In the genomic region with DNA sequence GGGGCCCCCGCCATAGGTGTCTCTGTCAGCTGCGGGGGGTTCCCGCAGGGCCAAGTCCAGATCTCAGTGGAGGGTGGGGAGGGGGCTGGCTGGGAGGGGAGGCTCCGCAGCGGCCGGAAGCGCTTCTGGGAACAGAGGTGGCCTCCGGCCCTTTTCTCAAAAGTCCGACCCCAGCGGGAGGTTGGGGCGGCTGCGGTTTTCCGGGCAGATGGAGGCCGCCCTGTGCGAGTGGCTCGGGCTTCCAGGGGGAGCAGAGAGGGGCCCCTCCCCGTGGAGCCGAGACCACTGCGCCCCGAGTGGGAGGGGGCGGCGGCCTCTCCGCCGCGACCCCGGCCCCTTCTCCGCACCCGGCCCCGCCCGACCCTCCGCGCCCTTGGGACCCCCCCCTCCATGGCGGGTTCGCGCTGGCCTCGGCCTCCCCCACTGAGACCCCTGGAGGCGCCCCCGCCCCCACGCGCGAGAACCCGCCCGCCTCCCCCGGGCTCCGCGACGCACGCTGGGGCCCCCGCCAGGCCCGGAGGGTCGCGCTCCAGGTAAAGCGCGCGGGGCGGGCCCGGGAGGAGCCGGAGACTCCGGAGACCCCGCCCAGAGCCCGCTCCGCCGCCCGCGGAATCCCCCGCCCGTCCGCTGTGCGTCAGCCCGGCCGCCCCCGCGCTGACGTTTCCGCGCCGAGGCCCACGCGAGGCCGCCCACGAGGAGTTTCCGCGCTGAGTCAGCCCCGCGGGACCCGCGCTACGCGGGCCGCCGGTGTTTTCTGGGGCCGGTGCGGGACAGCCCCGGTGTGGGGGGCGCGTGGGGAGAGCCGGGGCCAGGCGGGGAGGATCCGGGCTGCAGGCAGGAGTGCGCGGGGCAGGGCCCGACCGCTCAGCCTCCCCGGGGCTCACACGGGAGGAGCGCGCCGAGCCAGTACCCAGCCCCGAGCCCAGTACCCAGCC, we compare ENCODE assay signal across 8 cellular contexts. TPM values are rescaled to one million over a fixed set of nuclear protein-coding genes. Genes with fewer than 3 reads are reported as not detected.
DNase-seq lines count a peak whose midpoint lies in the region; ATAC-seq and TF ChIP-seq lines count a peak whose summit lies in the region.

No MANE protein-coding gene starts in this region.

- peaks cover 6% of the 10 kb centered on the region for H3K27me3 Mint-ChIP-seq in glutamatergic neuron (ENCODE audit: unreplicated experiment)

- no TSS peak for BruUV-seq in PC-3 (replicated peaks; lab: Mats Ljungman, UMichigan)

- H3K9me3 Mint-ChIP-seq in glutamatergic neuron (ENCODE audit: unreplicated experiment): peaks cover 2% of the 10 kb centered on the region

- no peaks in the 10 kb centered on the region for H3K9me2 ChIP-seq in PC-3 (replicated peaks; ENCODE audit: low read length)

- H3K4me3 ChIP-seq in PC-3 (ENCODE audit: low read length) (peak overlapping the region; percentile 71), sigmoid colon (peak overlapping the region; percentile 12 to 56 (median 50))

- CTCF ChIA-PET in PC-3 (lab: Charles Lee): no interaction called here

- H3K27ac ChIP-seq in PC-3 (ENCODE audit: low read length) (no peak overlapping the region), sigmoid colon (peak overlapping the region in 1 of 4 donors; percentile 23)

- H3K27me3 ChIP-seq in PC-3 (ENCODE audit: low read length) (no peaks in the 10 kb centered on the region), sigmoid colon (peaks cover 5 to 40% (median 18%) of the 10 kb centered on the region in 3 donors)

- no peaks in the 10 kb centered on the region for H3K4me1 Mint-ChIP-seq in glutamatergic neuron (ENCODE audit: low read depth, unreplicated experiment)

- no peak for TF ChIP-seq POLR2A in sigmoid colon (IDR thresholded peaks at IDR 0.05)

- 1% methylated on average over 109 of the region's 109 CpGs for WGBS in sigmoid colon, 2 donors

- DNase-seq in DMS53 (lab: John Stamatoyannopoulos, UW): peak; percentile 75
- DNase-seq in DMS53 treated with DMSO at 0.1 percent for 48 hours (lab: John Stamatoyannopoulos, UW; ENCODE audit: unreplicated experiment): no peak
- peak; percentile 48 for DNase-seq in PC-3
- DNase-seq in activated T-helper 1 cell treated with anti-CD3 and anti-CD28 coated beads, Interleukin-2, amount 50 U/mL, for 16 hours (ENCODE audit: low read depth in 1 of 2, low spot score in 1 of 2): peak; percentile 63 to 90
- DNase-seq in glutamatergic neuron: peak; percentile 50
- DNase-seq in sigmoid colon: no peak

- ATAC-seq in PC-3 (peak; percentile 57), HG02870 (IDR thresholded peaks at IDR 0.05; ENCODE audit: unreplicated experiment) (no peak), HG02884 (IDR thresholded peaks at IDR 0.05; ENCODE audit: unreplicated experiment) (no peak)

- H3K4me1 ChIP-seq in PC-3 (ENCODE audit: insufficient read depth, low read length) (peaks cover 11% of the 10 kb centered on the region; the same call in 1 of the 2 replicates), sigmoid colon (peaks cover 0 to 15% (median 15%) of the 10 kb centered on the region in 4 donors)

- no peaks in the 10 kb centered on the region for H3F3A ChIP-seq in PC-3 (ENCODE audit: low read length, unreplicated experiment)

- H3K36me3 ChIP-seq in PC-3 (ENCODE audit: low read depth, low read length) (no peaks in the 10 kb centered on the region), sigmoid colon (no peaks in the 10 kb centered on the region)

- no peak overlapping the region for H3K4me3 Mint-ChIP-seq in glutamatergic neuron (ENCODE audit: unreplicated experiment)

- H3K36me3 Mint-ChIP-seq in glutamatergic neuron (ENCODE audit: unreplicated experiment): peaks cover 3% of the 10 kb centered on the region

- intact Hi-C loops in PC-3 (cut with micrococcal nuclease): no loop called here
- intact Hi-C loops in sigmoid colon (cut with DNase I): no loop called here

- peak overlapping the region; percentile 86 for H2AFZ ChIP-seq in PC-3 (ENCODE audit: low read length)

- H3K9ac ChIP-seq in PC-3 (ENCODE audit: low read length): peak overlapping the region; percentile 45; the same call in 1 of the 2 replicates

- TF ChIP-seq CTCF in PC-3 (conservative IDR thresholded peaks at IDR 0.05; ENCODE audit: low read depth, low read length) (no peak), glutamatergic neuron (IDR thresholded peaks at IDR 0.05; ENCODE audit: partially characterized antibody, unreplicated experiment) (no peak), sigmoid colon (IDR thresholded peaks at IDR 0.05) (no peak)

- no peaks in the 10 kb centered on the region for H4K20me1 ChIP-seq in PC-3 (ENCODE audit: low read length)

- H3K27ac Mint-ChIP-seq in glutamatergic neuron (ENCODE audit: unreplicated experiment): no peak overlapping the region

- peaks cover 12% of the 10 kb centered on the region for H3K79me2 ChIP-seq in PC-3 (ENCODE audit: low read length)

- POLR2A ChIA-PET in PC-3 (lab: Charles Lee; ENCODE audit: unreplicated experiment): interaction anchor here (0.6 kb wide), 1 partner anchor 14 kb away, joined by 3 read pairs; no protein-coding TSS in a partner anchor

- H3K9me3 ChIP-seq in PC-3 (ENCODE audit: low read length) (no peaks in the 10 kb centered on the region), sigmoid colon (no peaks in the 10 kb centered on the region)

- peak overlapping the region; percentile 94 for H3K4me2 ChIP-seq in PC-3 (ENCODE audit: low read length)

- no peak for TF ChIP-seq EP300 in sigmoid colon (IDR thresholded peaks at IDR 0.05)

RNA-seq across cellular contexts. Expression of a gene that starts 5.2 kb away (rescaled TPM):
- total RNA-seq in PC-3 (2014; rRNA removed) (87.2 and 120 TPM in 2 replicates), glutamatergic neuron (ENCODE audit: unreplicated experiment) (3.0 TPM), sigmoid colon (under 1 TPM in 1 of 4 donors, not detected in 3; 0.71 TPM)
- polyA plus RNA-seq in sigmoid colon: 1 to 10 TPM in 2 of 3 donors, not detected in 1; 1.2 to 3.9 TPM

RNA-seq across cellular contexts. Expression of a gene that starts 12.8 kb away (rescaled TPM):
- total RNA-seq in PC-3 (2014; rRNA removed) (0.11 and 0.17 TPM in 2 replicates), glutamatergic neuron (ENCODE audit: unreplicated experiment) (0.29 TPM), sigmoid colon (1 to 10 TPM in 1 of 4 donors, under 1 TPM in 1, not detected in 2; 0.95 to 1.8 TPM)
- 1 to 10 TPM; 1.2 to 8.6 (median 1.2) TPM for polyA plus RNA-seq in sigmoid colon

RNA-seq across cellular contexts. Expression of a gene that starts 27.5 kb away (rescaled TPM):
- total RNA-seq in PC-3 (2014; rRNA removed) (0.36 and 0.46 TPM in 2 replicates), glutamatergic neuron (ENCODE audit: unreplicated experiment) (not detected), sigmoid colon (not detected)
- polyA plus RNA-seq in sigmoid colon: under 1 TPM; 0.46 to 0.70 (median 0.60) TPM

RNA-seq across cellular contexts. Expression of a gene that starts 30.7 kb away (rescaled TPM):
- total RNA-seq in PC-3 (2014; rRNA removed) (254 and 317 TPM in 2 replicates), glutamatergic neuron (ENCODE audit: unreplicated experiment) (89.2 TPM), sigmoid colon (10 to 100 TPM; 73.4 to 95.6 (median 81.9) TPM)
- polyA plus RNA-seq in sigmoid colon: 100 to 1,000 TPM in 1 of 3 donors, 10 to 100 TPM in 2; 33.0 to 181 (median 40.2) TPM

RNA-seq across cellular contexts. Expression of a gene that starts 30.9 kb away (rescaled TPM):
- 74.0 and 92.2 TPM in 2 replicates for total RNA-seq in PC-3 (2014; rRNA removed)
- 30.0 TPM for total RNA-seq in glutamatergic neuron (ENCODE audit: unreplicated experiment)
- total RNA-seq in sigmoid colon: 10 to 100 TPM in 2 of 4 donors, 1 to 10 TPM in 2; 8.6 to 12.5 (median 10.3) TPM
- 1 to 10 TPM; 1.8 to 9.6 (median 2.5) TPM for polyA plus RNA-seq in sigmoid colon

Comparison
In these comparisons a context has a peak if more than half of its experiments do, and no peak if none do; other contexts are left out.
1. DNase-seq: peak in DMS53 (single experiment), PC-3 (single experiment), activated T-helper 1 cell treated with anti-CD3 and anti-CD28 coated beads, Interleukin-2, amount 50 U/mL, for 16 hours (2 of 2) and glutamatergic neuron (single experiment); none in DMS53 treated with DMSO at 0.1 percent for 48 hours (single experiment) and sigmoid colon (single experiment).
2. RNA of a gene that starts 5.2 kb away (total RNA-seq): 87.2 to 120 TPM in PC-3; 3.0 TPM in glutamatergic neuron (single experiment) and 0.71 TPM in sigmoid colon; every median in the first group is over 10 times any median in the second.